In the genomic region with DNA sequence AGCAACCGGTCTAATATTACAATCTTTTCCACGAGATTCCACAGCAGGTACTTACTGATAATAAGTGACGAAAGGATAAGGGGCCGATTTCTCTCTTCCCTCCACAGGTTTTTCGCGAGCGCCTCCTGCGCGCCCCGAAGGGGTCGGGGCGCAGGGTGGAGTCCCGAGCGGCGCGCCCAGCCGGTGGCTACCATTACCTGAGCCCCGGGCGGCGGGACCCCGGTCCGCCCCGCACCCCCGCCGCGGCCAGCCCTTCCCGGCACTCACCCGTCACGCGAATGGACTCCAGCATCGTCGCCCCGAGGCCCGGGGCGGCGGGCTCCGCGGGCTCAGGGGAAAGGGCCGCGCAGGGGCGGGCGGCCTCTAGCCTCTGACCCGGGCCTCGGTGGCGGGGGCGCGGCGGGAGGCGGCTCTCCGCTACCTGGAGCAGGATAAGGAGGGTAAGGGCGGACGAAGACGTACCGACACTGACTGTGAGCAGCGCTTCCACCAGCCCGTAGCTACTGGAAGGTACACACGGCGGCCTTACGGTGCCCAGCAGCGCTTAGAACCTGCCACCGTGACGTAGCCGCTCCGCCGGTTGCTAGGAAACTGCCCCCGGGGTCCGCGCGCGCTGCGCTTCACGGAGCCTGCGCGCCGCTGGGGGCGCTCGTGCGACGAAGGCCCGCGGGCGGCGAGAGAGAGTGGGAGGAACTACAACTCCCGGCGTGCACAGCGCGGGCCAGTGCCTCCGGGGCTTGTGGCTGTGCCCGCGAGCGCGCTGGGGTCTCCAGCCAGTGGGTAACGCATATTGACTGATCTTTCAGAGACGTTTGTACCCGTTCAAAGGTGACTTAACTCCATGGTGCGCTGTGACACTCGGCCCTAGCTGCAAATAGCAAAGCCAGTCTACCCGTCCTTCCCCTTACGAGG, we compare ENCODE assay signal across 8 cellular contexts. TPM values are rescaled to one million over a fixed set of nuclear protein-coding genes. Genes with fewer than 3 reads are reported as not detected.
DNase-seq lines count a peak whose midpoint lies in the region; ATAC-seq and TF ChIP-seq lines count a peak whose summit lies in the region.

No MANE protein-coding gene starts in this region.

- DNase-seq in C1 segment of cervical spinal cord (lab: John Stamatoyannopoulos, UW) (peak; percentile 15 to 92 (median 82)), NCI-H526 treated with DMSO at 0.1 percent for 48 hours (lab: John Stamatoyannopoulos, UW) (peak; percentile 84), dorsolateral prefrontal cortex (peak; percentile 77 to 94 (median 90)), right lobe of liver (peak; percentile 92 to 95 (median 94))
- peak; percentile 90 to 92 for DNase-seq in activated CD4-positive, alpha-beta T cell treated with anti-CD3 and anti-CD28 coated beads, Interleukin-2, amount 50 U/mL, for 48 hours
- DNase-seq in stimulated activated CD4-positive, alpha-beta T cell treated with anti-CD3 and anti-CD28 coated beads, Interleukin-4, amount 100 ng/mL, for 1 hour, result peak; percentile 91

- H3K4me3 ChIP-seq in dorsolateral prefrontal cortex (peak overlapping the region; percentile 67 to 97 (median 85)), right lobe of liver (peak overlapping the region; percentile 73 to 79 (median 76))

- no peaks in the 10 kb centered on the region for H3K4me1 ChIP-seq in right lobe of liver

- peak; percentile 73 for TF ChIP-seq POLR2A in right lobe of liver (IDR thresholded peaks at IDR 0.05)

- ATAC-seq in GM19397 (IDR thresholded peaks at IDR 0.05; ENCODE audit: unreplicated experiment) (peak; percentile 99), HG03558 (IDR thresholded peaks at IDR 0.05; ENCODE audit: extremely low read depth, unreplicated experiment) (peak; percentile 97), right lobe of liver (peak; percentile 99)

- H3K36me3 ChIP-seq in right lobe of liver, result no peaks in the 10 kb centered on the region

- H3K9me3 ChIP-seq in right lobe of liver, result no peaks in the 10 kb centered on the region

- intact Hi-C loops in dorsolateral prefrontal cortex (cut with DNase I) (loop anchor here in 1 of 2 donors (2.0 to 5.0 kb wide), 2 partner anchors 22 to 40 kb away; partner anchors contain the start of gene ANLN), right lobe of liver (cut with DNase I) (no loop called here)

- H3K27me3 ChIP-seq in dorsolateral prefrontal cortex (no peaks in the 10 kb centered on the region), right lobe of liver (no peaks in the 10 kb centered on the region)

- peak overlapping the region in 58 of 59 donors; percentile 16 to 93 (median 80) for H3K27ac ChIP-seq in dorsolateral prefrontal cortex
- peak overlapping the region; percentile 63 to 69 (median 68) for H3K27ac ChIP-seq in right lobe of liver

- peak; percentile 74 to 98 (median 91) for TF ChIP-seq CTCF in dorsolateral prefrontal cortex (IDR thresholded peaks at IDR 0.05 in 54 of 56, conservative IDR thresholded peaks at IDR 0.05 in 2 of 56; ENCODE audit: low read depth in 1 of 56, partially characterized antibody in 56 of 56)
- peak; percentile 87 to 96 (median 92) for TF ChIP-seq CTCF in right lobe of liver (IDR thresholded peaks at IDR 0.05)

- WGBS in right lobe of liver (ENCODE audit: insufficient coverage, low coverage, low lambda C conversion rate, missing lambda C conversion rate), result under 1% methylated on average over 46 of the region's 99 CpGs

RNA-seq across cellular contexts. Expression of gene ANLN, which starts 22.8 kb away (rescaled TPM):
- total RNA-seq in dorsolateral prefrontal cortex (100 to 1,000 TPM in 72 of 120 experiments, 10 to 100 TPM in 48; 26.6 to 509 (median 114) TPM), right lobe of liver (1 to 10 TPM in 4 of 6 experiments, under 1 TPM in 2; 0.44 to 7.8 (median 2.2) TPM)

Comparison
In these comparisons a context has a peak if more than half of its experiments do, and no peak if none do; other contexts are left out.
1. Peak in every context shown above with its lines: DNase-seq, ATAC-seq, H3K4me3 ChIP-seq and H3K27ac ChIP-seq.